In genomic region chr13:99496322-99497142, GRCh38 we compare ENCODE assay signal across 8 cellular contexts. TPM values are rescaled to one million over a fixed set of nuclear protein-coding genes. Genes with fewer than 3 reads are reported as not detected.
A peak's percentile ranks its signal among the peaks of the same experiment; 100 is the strongest.
DNase-seq lines count a peak whose midpoint lies in the region; ATAC-seq and TF ChIP-seq lines count a peak whose summit lies in the region.

No MANE protein-coding gene starts in this region.

- TF ChIP-seq CTCF in BE2C (IDR thresholded peaks at IDR 0.05; ENCODE audit: low read depth, low read length) (no peak), activated B cell treated with CpG ODN at 0.5 μM for 24 hours (IDR thresholded peaks at IDR 0.05) (no peak), coronary artery (IDR thresholded peaks at IDR 0.05) (no peak), thoracic aorta (IDR thresholded peaks at IDR 0.05) (no peak)

- peaks cover 3% of the 10 kb centered on the region for H3K9me3 Mint-ChIP-seq in activated B cell treated with CpG ODN at 0.5 μM for 24 hours

- H3K27me3 ChIP-seq in BE2C (no peaks in the 10 kb centered on the region), muscle layer of duodenum (ENCODE audit: low read depth, low read length) (no peaks in the 10 kb centered on the region), thoracic aorta (replicated peaks; ENCODE audit: insufficient read depth) (no peaks in the 10 kb centered on the region)

- POLR2A ChIA-PET in activated B cell treated with CpG ODN at 0.5 μM for 24 hours (lab: Charles Lee): interaction anchor here (0.6 to 1.6 kb wide), 3 partner anchors 47 to 241 kb away, joined by 3 to 7 read pairs (median 3); no protein-coding TSS in a partner anchor

- peak overlapping the region; percentile 82 for H3K4me3 Mint-ChIP-seq in activated B cell treated with CpG ODN at 0.5 μM for 24 hours

- H3K9me3 ChIP-seq in BE2C: no peaks in the 10 kb centered on the region
- H3K9me3 ChIP-seq in muscle layer of duodenum (ENCODE audit: control insufficient read depth in 1 of 2, low read length in 2 of 2): no peaks in the 10 kb centered on the region
- H3K9me3 ChIP-seq in thoracic aorta: no peaks in the 10 kb centered on the region

- H3K36me3 Mint-ChIP-seq in activated B cell treated with CpG ODN at 0.5 μM for 24 hours (ENCODE audit: low read depth): peaks cover 10% of the 10 kb centered on the region

- DNase-seq in BE2C: peak; percentile 54
- DNase-seq in HUDEP-2 (lab: John Stamatoyannopoulos, UW; ENCODE audit: unreplicated experiment in 76 of 76): peak in 69 of 76 experiments; percentile 2 to 85 (median 38)
- no peak for DNase-seq in activated B cell treated with CpG ODN at 0.5 μM for 24 hours
- no peak for DNase-seq in coronary artery (ENCODE audit: low spot score)
- peak; percentile 15 for DNase-seq in thoracic aorta (ENCODE audit: low spot score)
- no peak for DNase-seq in NCI-H2171 treated with DMSO at 0.1 percent for 48 hours (lab: John Stamatoyannopoulos, UW)

- ATAC-seq in GM19467 (IDR thresholded peaks at IDR 0.05; ENCODE audit: unreplicated experiment) (peak; percentile 44), activated B cell treated with CpG ODN at 0.5 μM for 24 hours (ENCODE audit: low read depth) (peak; percentile 14), thoracic aorta (ENCODE audit: insufficient number of reproducible peaks, low FRiP score, low read depth) (no peak)

- CTCF ChIA-PET in activated B cell treated with CpG ODN at 0.5 μM for 24 hours (lab: Charles Lee): interaction anchor here (0.8 to 1.2 kb wide), 2 partner anchors 8 to 11 kb away, joined by 3 to 4 read pairs; no protein-coding TSS in a partner anchor

- H3K27me3 Mint-ChIP-seq in activated B cell treated with CpG ODN at 0.5 μM for 24 hours: no peaks in the 10 kb centered on the region

- peaks cover 63% of the 10 kb centered on the region for H3K4me1 Mint-ChIP-seq in activated B cell treated with CpG ODN at 0.5 μM for 24 hours

- intact Hi-C loops in activated B cell treated with CpG ODN at 0.5 μM for 24 hours (cut with micrococcal nuclease): loop anchor here (2.0 to 5.0 kb wide), 4 partner anchors 34 to 924 kb away; no protein-coding TSS in a partner anchor

- no peaks in the 10 kb centered on the region for H3K36me3 ChIP-seq in BE2C
- no peaks in the 10 kb centered on the region for H3K36me3 ChIP-seq in muscle layer of duodenum (ENCODE audit: control insufficient read depth in 1 of 2, insufficient read depth in 2 of 2, low read length in 2 of 2)
- H3K36me3 ChIP-seq in thoracic aorta: no peaks in the 10 kb centered on the region

- peak overlapping the region; percentile 32 for H3K4me3 ChIP-seq in BE2C (ENCODE audit: low read depth, low read length)
- H3K4me3 ChIP-seq in coronary artery: peak overlapping the region; percentile 57
- peak overlapping the region; percentile 58 to 62 for H3K4me3 ChIP-seq in muscle layer of duodenum (ENCODE audit: low read depth in 1 of 2, low read length in 2 of 2)
- peak overlapping the region; percentile 74 for H3K4me3 ChIP-seq in thoracic aorta

- H3K27ac ChIP-seq in coronary artery (peak overlapping the region; percentile 5 to 68), muscle layer of duodenum (ENCODE audit: low read length) (peak overlapping the region; percentile 83), thoracic aorta (peak overlapping the region; percentile 68 to 92)

- H3K27ac Mint-ChIP-seq in activated B cell treated with CpG ODN at 0.5 μM for 24 hours: peak overlapping the region; percentile 92

- H3K4me1 ChIP-seq in BE2C (no peaks in the 10 kb centered on the region), muscle layer of duodenum (ENCODE audit: control insufficient read depth in 1 of 2, insufficient read depth in 2 of 2, low read length in 2 of 2) (peaks cover 14 to 25% of the 10 kb centered on the region in 2 donors), thoracic aorta (ENCODE audit: control insufficient read depth in 1 of 2, low read depth in 2 of 2) (peaks cover 15 to 37% of the 10 kb centered on the region in 2 donors)

RNA-seq across cellular contexts. Expression of gene TM9SF2, which starts 4.7 kb away (rescaled TPM):
- polyA plus RNA-seq in BE2C (2012; ENCODE audit: insufficient read depth, insufficient read length, low read depth): 71.3 TPM
- total RNA-seq in activated B cell treated with CpG ODN at 0.5 μM for 24 hours (68.1 and 76.0 TPM in 2 replicates), thoracic aorta (100 to 1,000 TPM in 1 of 2 donors, 10 to 100 TPM in 1; 92.9 to 107 TPM)

Comparison
In these comparisons a context has a peak if more than half of its experiments do, and no peak if none do; other contexts are left out.
1. DNase-seq: peak in BE2C (single experiment), HUDEP-2 (69 of 76) and thoracic aorta (single experiment); none in activated B cell treated with CpG ODN at 0.5 μM for 24 hours (single experiment), coronary artery (single experiment) and NCI-H2171 treated with DMSO at 0.1 percent for 48 hours (single experiment).
2. Peak in every context shown above with its lines, with median percentiles within 50 percentile points of each other: H3K4me3 ChIP-seq and H3K27ac ChIP-seq.